In genomic region chr13:20191902-20192469, GRCh38 we compare ENCODE assay signal across 9 cellular contexts. TPM values are rescaled to one million over a fixed set of nuclear protein-coding genes. Genes with fewer than 3 reads are reported as not detected.
DNase-seq lines count a peak whose midpoint lies in the region; ATAC-seq and TF ChIP-seq lines count a peak whose summit lies in the region.
"Had no signal": no experiment of that assay in that cellular context is flagged by ENCODE, and none has a peak within 500 bp of the region (broad histone marks: within the 10 kb centered on the region; RNA-seq: fewer than 3 reads in every experiment).

No MANE protein-coding gene starts in this region.

- H3K9me2 ChIP-seq in OCI-LY1 (ENCODE audit: low read depth, low read length): no peaks in the 10 kb centered on the region

- no peaks in the 10 kb centered on the region for H3K79me2 ChIP-seq in OCI-LY1 (ENCODE audit: insufficient read depth, low read length)

- ATAC-seq in HG03439 (IDR thresholded peaks at IDR 0.05; ENCODE audit: unreplicated experiment): no peak
- no peak for ATAC-seq in HG02588 (IDR thresholded peaks at IDR 0.05; ENCODE audit: unreplicated experiment)

- H3K27ac ChIP-seq in OCI-LY1 (ENCODE audit: low read depth, low read length, poor library complexity, severe bottlenecking) (no peak overlapping the region), uterus (no peak overlapping the region)

- H3K4me3 ChIP-seq in GM12864 (ENCODE audit: low read depth, low read length): peak overlapping the region; percentile 38
- no peak overlapping the region for H3K4me3 ChIP-seq in OCI-LY1 (ENCODE audit: low read depth, low read length, poor library complexity, severe bottlenecking)
- peak overlapping the region; percentile 31 to 36 for H3K4me3 ChIP-seq in uterus

- H3K9me3 ChIP-seq in OCI-LY1 (ENCODE audit: low read length) (no peaks in the 10 kb centered on the region), uterus (no peaks in the 10 kb centered on the region)

- H3K9ac ChIP-seq in OCI-LY1 (ENCODE audit: low read length): no peak overlapping the region

- H3F3A ChIP-seq in OCI-LY1 (ENCODE audit: insufficient read depth, low read length): no peaks in the 10 kb centered on the region

- 0 out of 2 replicates have a peak, but pooled peaks cover 6% of the 10 kb centered on the region for H3K27me3 ChIP-seq in OCI-LY1 (ENCODE audit: insufficient read depth, low read length)
- H3K27me3 ChIP-seq in uterus: peaks cover 0 to 13% of the 10 kb centered on the region in 2 donors

- H3K4me1 ChIP-seq in OCI-LY1 (ENCODE audit: insufficient read depth, low read length, severe bottlenecking): no peaks in the 10 kb centered on the region
- H3K4me1 ChIP-seq in uterus: peaks cover 0 to 13% of the 10 kb centered on the region in 2 donors

- no peak for DNase-seq in GM12864 (ENCODE audit: low read depth)
- DNase-seq in dermis blood vessel endothelial cell: peak; percentile 23
- DNase-seq in midbrain (lab: John Stamatoyannopoulos, UW): peak; percentile 14
- DNase-seq in uterus: no peak
- no peak for DNase-seq in NCI-H2107 treated with DMSO at 0.1 percent for 48 hours (lab: John Stamatoyannopoulos, UW; ENCODE audit: unreplicated experiment)

- intact Hi-C loops in uterus (cut with DNase I; ENCODE audit: low total_unique reads): no loop called here

- no peaks in the 10 kb centered on the region for H3K36me3 ChIP-seq in OCI-LY1 (ENCODE audit: insufficient read depth, low read length)
- no peaks in the 10 kb centered on the region for H3K36me3 ChIP-seq in uterus

- H4K20me1 ChIP-seq in OCI-LY1 (ENCODE audit: insufficient read depth, low read length): no peaks in the 10 kb centered on the region

- TF ChIP-seq POLR2A in uterus (IDR thresholded peaks at IDR 0.05): no peak

- no peak overlapping the region for H2AFZ ChIP-seq in OCI-LY1 (ENCODE audit: low read length)

- TF ChIP-seq CTCF in GM12864 (IDR thresholded peaks at IDR 0.05; ENCODE audit: low read depth, low read length, missing control alignments) (peak; percentile 14), OCI-LY1 (IDR thresholded peaks at IDR 0.05; ENCODE audit: low read length) (no peak), uterus (IDR thresholded peaks at IDR 0.05) (no peak)

- 0 out of 2 replicates have a peak overlapping the region, but pooled peaks have one; percentile 1 for H3K4me2 ChIP-seq in OCI-LY1 (ENCODE audit: low read length)

RNA-seq across cellular contexts. Expression of gene GJB2, which starts 0.8 kb away (rescaled TPM):
- total RNA-seq in dermis blood vessel endothelial cell: 0.05 and 0.17 TPM in 2 replicates
- 1 to 10 TPM in 2 of 4 donors, not detected in 2; 1.2 to 2.5 TPM for total RNA-seq in uterus

RNA-seq across cellular contexts. Expression of gene GJA3, which starts 31.1 kb away (rescaled TPM):
- under 0.01 TPM in 1 of 2 replicates, not detected in the other for total RNA-seq in dermis blood vessel endothelial cell
- total RNA-seq in uterus: under 1 TPM in 2 of 4 donors, not detected in 2; 0.07 to 0.37 TPM

RNA-seq across cellular contexts. Expression of gene GJB6, which starts 40.1 kb away (rescaled TPM):
- total RNA-seq in dermis blood vessel endothelial cell (not detected in 2 replicates), uterus (under 1 TPM in 1 of 4 donors, not detected in 3; 0.41 TPM)
- total RNA-seq: RPMI7951 had no signal

Comparison
In these comparisons a context has a peak if more than half of its experiments do, and no peak if none do; other contexts are left out.
1. DNase-seq: peak in dermis blood vessel endothelial cell (single experiment) and midbrain (single experiment); none in GM12864 (single experiment), uterus (0 of 2) and NCI-H2107 treated with DMSO at 0.1 percent for 48 hours (single experiment).